Comparison of ENCODE assay signal across 17 cellular contexts in genomic region chr11:103546236-103546635, GRCh38.
DNase-seq lines count a peak whose midpoint lies in the region; ATAC-seq and TF ChIP-seq lines count a peak whose summit lies in the region.
"Had no signal": no experiment of that assay in that cellular context is flagged by ENCODE, and none has a peak within 500 bp of the region (broad histone marks: within the 10 kb centered on the region; RNA-seq: fewer than 3 reads in every experiment).

No MANE protein-coding gene starts in this region.

- intact Hi-C loops in dorsolateral prefrontal cortex (cut with DNase I): no loop called here

- no peak overlapping the region for H3K4me3 ChIP-seq in dorsolateral prefrontal cortex
- H3K4me3 ChIP-seq: gastroesophageal sphincter, neural progenitor cell, PC-9, uterus had no signal

- H3K27ac ChIP-seq in dorsolateral prefrontal cortex: no peak overlapping the region
- H3K27ac ChIP-seq: gastroesophageal sphincter, neural progenitor cell, PC-9, uterus had no signal

- peak; percentile 56 for DNase-seq in NCI-H82 (lab: John Stamatoyannopoulos, UW)
- DNase-seq in NCI-H82 treated with DMSO at 0.1 percent for 48 hours (lab: John Stamatoyannopoulos, UW; ENCODE audit: unreplicated experiment): no peak
- peak; percentile 61 for DNase-seq in NCI-H146 (lab: John Stamatoyannopoulos, UW)
- DNase-seq in amniotic epithelial cell (ENCODE audit: low read depth): peak; percentile 57
- peak; percentile 45 for DNase-seq in non-pigmented ciliary epithelial cell (ENCODE audit: low read depth)
- DNase-seq in activated CD4-positive, alpha-beta T cell treated with anti-CD3 and anti-CD28 coated beads, Interleukin-2, amount 50 U/mL, for 48 hours: no peak
- no peak for DNase-seq in dorsolateral prefrontal cortex
- DNase-seq: activated T-cell treated with anti-CD3 and anti-CD28 coated beads, Interleukin-2, amount 50 U/mL, for 48 hours; DMS 273 treated with DMSO at 0.1 percent for 48 hours; left colon; NCI-H510A treated with DMSO at 0.1 percent for 48 hours; PC-9; SK-N-SH; uterus had no signal

- TF ChIP-seq CTCF in dorsolateral prefrontal cortex (IDR thresholded peaks at IDR 0.05 in 54 of 56, conservative IDR thresholded peaks at IDR 0.05 in 2 of 56; ENCODE audit: low read depth in 1 of 56, partially characterized antibody in 56 of 56): no peak

- no peak for ATAC-seq in GM21526 (IDR thresholded peaks at IDR 0.05; ENCODE audit: low FRiP score, unreplicated experiment)
- ATAC-seq: gastroesophageal sphincter, left colon had no signal

- H3K27me3 ChIP-seq in dorsolateral prefrontal cortex: no peaks in the 10 kb centered on the region
- H3K27me3 ChIP-seq: gastroesophageal sphincter, neural progenitor cell, uterus had no signal

Comparison
In these comparisons a context has a peak if more than half of its experiments do, and no peak if none do; other contexts are left out.
1. DNase-seq: peak in NCI-H82 (single experiment), NCI-H146 (single experiment), amniotic epithelial cell (single experiment) and non-pigmented ciliary epithelial cell (single experiment); none in NCI-H82 treated with DMSO at 0.1 percent for 48 hours (single experiment), activated CD4-positive, alpha-beta T cell treated with anti-CD3 and anti-CD28 coated beads, Interleukin-2, amount 50 U/mL, for 48 hours (0 of 2) and dorsolateral prefrontal cortex (0 of 10).